ENCODE assay signal across 8 cellular contexts in genomic region chr7:30914611-30915601, GRCh38. TPM values are rescaled to one million over a fixed set of nuclear protein-coding genes. Genes with fewer than 3 reads are reported as not detected.
DNase-seq lines count a peak whose midpoint lies in the region; ATAC-seq and TF ChIP-seq lines count a peak whose summit lies in the region.

No MANE protein-coding gene starts in this region.

- H3K9ac ChIP-seq in PC-3 (ENCODE audit: low read length): peak overlapping the region; percentile 43
- H3K9ac ChIP-seq in parathyroid adenoma: no peak overlapping the region

- H2AFZ ChIP-seq in PC-3 (ENCODE audit: low read length) (peak overlapping the region; percentile 36; the same call in 1 of the 2 replicates), parathyroid adenoma (no peak overlapping the region)

- DNase-seq in Caki2 (ENCODE audit: low read depth) (peak; percentile 38), PC-3 (peak; percentile 91), amygdala (lab: John Stamatoyannopoulos, UW) (no peak), NCI-H748 (lab: John Stamatoyannopoulos, UW; ENCODE audit: unreplicated experiment) (no peak), NCI-H146 treated with DMSO at 0.1 percent for 48 hours (lab: John Stamatoyannopoulos, UW; ENCODE audit: unreplicated experiment) (no peak), dorsolateral prefrontal cortex (no peak)

- intact Hi-C loops in PC-3 (cut with micrococcal nuclease) (no loop called here), dorsolateral prefrontal cortex (cut with DNase I) (loop anchor here in 1 of 2 donors (10.0 kb wide), 1 partner anchor 110 kb away; no protein-coding TSS in a partner anchor)

- no peaks in the 10 kb centered on the region for H3F3A ChIP-seq in PC-3 (ENCODE audit: low read length, unreplicated experiment)

- H3K9me2 ChIP-seq in PC-3 (replicated peaks; ENCODE audit: low read length): no peaks in the 10 kb centered on the region

- no peaks in the 10 kb centered on the region for H3K27me3 ChIP-seq in PC-3 (ENCODE audit: low read length)
- H3K27me3 ChIP-seq in parathyroid adenoma (ENCODE audit: control insufficient read depth, insufficient read depth, low read length): no peaks in the 10 kb centered on the region
- H3K27me3 ChIP-seq in dorsolateral prefrontal cortex: no peaks in the 10 kb centered on the region

- no peaks in the 10 kb centered on the region for H4K20me1 ChIP-seq in PC-3 (ENCODE audit: low read length)

- TF ChIP-seq CTCF in PC-3 (conservative IDR thresholded peaks at IDR 0.05; ENCODE audit: low read depth, low read length): no peak
- no peak for TF ChIP-seq CTCF in parathyroid adenoma (IDR thresholded peaks at IDR 0.05)
- TF ChIP-seq CTCF in dorsolateral prefrontal cortex (IDR thresholded peaks at IDR 0.05 in 54 of 56, conservative IDR thresholded peaks at IDR 0.05 in 2 of 56; ENCODE audit: low read depth in 1 of 56, partially characterized antibody in 56 of 56): no peak

- H3K79me2 ChIP-seq in PC-3 (ENCODE audit: low read length) (no peaks in the 10 kb centered on the region), parathyroid adenoma (no peaks in the 10 kb centered on the region)

- POLR2A ChIA-PET in PC-3 (lab: Charles Lee; ENCODE audit: unreplicated experiment): interaction anchor here (0.6 kb wide), 1 partner anchor 120 kb away, joined by 7 read pairs; no protein-coding TSS in a partner anchor

- in situ Hi-C loops in Caki2 (cut with HindIII; ENCODE audit: low pct_unique_long_range_greater_than_20kb, low sequenced_read_pairs): no loop called here

- H3K36me3 ChIP-seq in PC-3 (ENCODE audit: low read depth, low read length) (no peaks in the 10 kb centered on the region), parathyroid adenoma (ENCODE audit: control insufficient read depth, insufficient read depth, low read length) (no peaks in the 10 kb centered on the region)

- no TSS peak for BruUV-seq in PC-3 (replicated peaks; lab: Mats Ljungman, UMichigan)

- H3K4me3 ChIP-seq in PC-3 (ENCODE audit: low read length): no peak overlapping the region
- H3K4me3 ChIP-seq in parathyroid adenoma (ENCODE audit: low read depth, low read length): peak overlapping the region; percentile 22
- peak overlapping the region in 8 of 59 donors; percentile 4 to 50 (median 38) for H3K4me3 ChIP-seq in dorsolateral prefrontal cortex

- peak overlapping the region; percentile 44 for H3K4me2 ChIP-seq in PC-3 (ENCODE audit: low read length)
- no peak overlapping the region for H3K4me2 ChIP-seq in parathyroid adenoma (ENCODE audit: low read length)

- H3K9me3 ChIP-seq in PC-3 (ENCODE audit: low read length): no peaks in the 10 kb centered on the region
- H3K9me3 ChIP-seq in parathyroid adenoma (ENCODE audit: control insufficient read depth, low read length): no peaks in the 10 kb centered on the region

- H3K4me1 ChIP-seq in PC-3 (ENCODE audit: insufficient read depth, low read length) (peaks cover 22% of the 10 kb centered on the region), parathyroid adenoma (peaks cover 5% of the 10 kb centered on the region)

- H3K27ac ChIP-seq in PC-3 (ENCODE audit: low read length) (peak overlapping the region; percentile 80), parathyroid adenoma (no peak overlapping the region), dorsolateral prefrontal cortex (no peak overlapping the region)

- CTCF ChIA-PET in PC-3 (lab: Charles Lee): no interaction called here

- ATAC-seq in PC-3 (peak; percentile 91), esophagus mucosa (peak; percentile 24)

RNA-seq across cellular contexts. Expression of gene AQP1, which starts 3.3 kb away (rescaled TPM):
- 0.32 TPM in 1 of 2 replicates, not detected in the other for total RNA-seq in Caki2 (2014; rRNA removed; shearing (Covaris generic); ENCODE audit: low replicate concordance)
- total RNA-seq in PC-3 (2014; rRNA removed) (0.81 and 1.2 TPM in 2 replicates), esophagus mucosa (42.3 TPM), dorsolateral prefrontal cortex (100 to 1,000 TPM in 59 of 120 experiments, 10 to 100 TPM in 61; 11.4 to 553 (median 98.9) TPM)

RNA-seq across cellular contexts. Expression of gene GHRHR, which starts 48.8 kb away (rescaled TPM):
- not detected in 2 replicates for total RNA-seq in Caki2 (2014; rRNA removed; shearing (Covaris generic); ENCODE audit: low replicate concordance)
- not detected in 2 replicates for total RNA-seq in PC-3 (2014; rRNA removed)
- total RNA-seq in esophagus mucosa: not detected
- 1 to 10 TPM in 99 of 120 experiments, under 1 TPM in 1, not detected in 20; 0.85 to 8.8 (median 3.5) TPM for total RNA-seq in dorsolateral prefrontal cortex

Comparison
In these comparisons a context has a peak if more than half of its experiments do, and no peak if none do; other contexts are left out.
1. DNase-seq: peak in Caki2 (single experiment) and PC-3 (single experiment); none in amygdala (0 of 56), NCI-H748 (single experiment), NCI-H146 treated with DMSO at 0.1 percent for 48 hours (single experiment) and dorsolateral prefrontal cortex (0 of 10).